Comparison of ENCODE assay signal across 31 cellular contexts in genomic region chr10:96987842-96988175, GRCh38.
DNase-seq lines count a peak whose midpoint lies in the region; ATAC-seq and TF ChIP-seq lines count a peak whose summit lies in the region.
"Had no signal": no experiment of that assay in that cellular context is flagged by ENCODE, and none has a peak within 500 bp of the region (broad histone marks: within the 10 kb centered on the region; RNA-seq: fewer than 3 reads in every experiment).

No MANE protein-coding gene starts in this region.

- H3K9ac ChIP-seq in mesenchymal stem cell (ENCODE audit: low read length), result no peak overlapping the region

- H3K79me1 ChIP-seq in mesenchymal stem cell (replicated peaks; ENCODE audit: low read length, poor library complexity, severe bottlenecking), result peaks cover 8% of the 10 kb centered on the region

- peaks cover 67% of the 10 kb centered on the region for H3K4me1 Mint-ChIP-seq in HFFc6 (ENCODE audit: low read depth)

- H3K36me3 ChIP-seq in mesenchymal stem cell (ENCODE audit: control insufficient read depth in 1 of 2, insufficient read depth in 2 of 2, low read depth in 1 of 2, low read length in 2 of 2), result peaks cover 2 to 5% of the 10 kb centered on the region in 2 experiments
- H3K36me3 ChIP-seq: adrenal gland, gastrocnemius medialis, left ventricle myocardium inferior, thyroid gland had no signal

- H3K18ac ChIP-seq in mesenchymal stem cell (ENCODE audit: low read depth in 1 of 2, low read length in 2 of 2), result no peak overlapping the region

- no peak overlapping the region for H2BK120ac ChIP-seq in mesenchymal stem cell (ENCODE audit: low read depth, low read length)

- no peaks in the 10 kb centered on the region for H3K9me3 Mint-ChIP-seq in HFFc6
- H3K9me3 Mint-ChIP-seq: mesothelial cell of epicardium; natural killer cell; stimulated activated naive CD8-positive, alpha-beta T cell treated with anti-CD3 and anti-CD28 coated beads, Interleukin-15, amount 100 ng/mL, for 72 hours had no signal

- H3K4me2 ChIP-seq in mesenchymal stem cell (ENCODE audit: low read length, poor library complexity, severe bottlenecking), result no peak overlapping the region

- no peak overlapping the region for H3K27ac ChIP-seq in mesenchymal stem cell (ENCODE audit: low read length, poor library complexity, severe bottlenecking)
- no peak overlapping the region for H3K27ac ChIP-seq in right cardiac atrium (ENCODE audit: low read length)
- H3K27ac ChIP-seq: adrenal gland, gastrocnemius medialis, left ventricle myocardium inferior, thyroid gland had no signal

- no peak overlapping the region for H2BK5ac ChIP-seq in mesenchymal stem cell (ENCODE audit: low read depth, low read length, poor library complexity, severe bottlenecking)

- 85% methylated on average over 3 of the region's 3 CpGs for WGBS in mesenchymal stem cell
- WGBS in right cardiac atrium, result 93% methylated on average over 3 of the region's 3 CpGs

- intact Hi-C loops in right cardiac atrium (cut with DNase I), result no loop called here

- no peak overlapping the region for H2BK15ac ChIP-seq in mesenchymal stem cell (ENCODE audit: low read depth, poor library complexity, severe bottlenecking)

- H2AK5ac ChIP-seq in mesenchymal stem cell (ENCODE audit: low read length, severe bottlenecking), result peak overlapping the region; percentile 39

- no peak overlapping the region for H3K4ac ChIP-seq in mesenchymal stem cell (ENCODE audit: low read depth in 1 of 2, low read length in 2 of 2)

- H3K27me3 Mint-ChIP-seq in HFFc6 (ENCODE audit: insufficient read depth), result peaks cover 1% of the 10 kb centered on the region; the same call in 1 of the 2 replicates
- H3K27me3 Mint-ChIP-seq: stimulated activated naive CD8-positive, alpha-beta T cell treated with anti-CD3 and anti-CD28 coated beads, Interleukin-15, amount 100 ng/mL, for 72 hours had no signal

- H3K4me1 ChIP-seq in mesenchymal stem cell (ENCODE audit: control insufficient read depth, insufficient read depth, low read depth, low read length) (peaks cover 15% of the 10 kb centered on the region), right cardiac atrium (ENCODE audit: control insufficient read depth, insufficient read depth, low read length) (no peaks in the 10 kb centered on the region)
- H3K4me1 ChIP-seq: adrenal gland, left ventricle myocardium inferior, thyroid gland had no signal

- peak; percentile 84 for DNase-seq in AG20443 (ENCODE audit: low spot score)
- peak; percentile 87 for DNase-seq in HFFc6
- peak; percentile 22 for DNase-seq in epithelial cell of esophagus (ENCODE audit: low read depth)
- DNase-seq in mesenchymal stem cell, result no peak
- DNase-seq in activated CD4-positive, alpha-beta T cell treated with anti-CD3 and anti-CD28 coated beads for 1 hour, result no peak
- no peak for DNase-seq in right cardiac atrium
- no peak for DNase-seq in NCI-H2107 (lab: John Stamatoyannopoulos, UW)
- DNase-seq: activated CD4-positive, alpha-beta T cell treated with anti-CD3 and anti-CD28 coated beads, Interleukin-2, amount 50 U/mL, for 4 hours; activated CD4-positive, CD25-positive, alpha-beta regulatory T cell; activated naive CD4-positive, alpha-beta T cell treated with Interleukin-2 at 50 U/mL for 16 hours; adrenal gland; DND-41; effector CD8-positive, alpha-beta T cell; erythroblast; gastrocnemius medialis; hypothalamus; left ventricle myocardium inferior; MM.1S; natural killer cell; NCI-H1417; NCI-H2081; NCI-H82; occipital lobe; RPMI8226; stimulated activated CD8-positive, alpha-beta memory T cell treated with anti-CD3 and anti-CD28 coated beads, Interleukin-4, amount 100 ng/mL, for 48 hours; stimulated activated naive CD8-positive, alpha-beta T cell treated with anti-CD3 and anti-CD28 coated beads, Interleukin-15, amount 100 ng/mL, for 72 hours; T-helper 1 cell; thyroid gland had no signal

- H3K27ac Mint-ChIP-seq in HFFc6, result peak overlapping the region; percentile 92
- H3K27ac Mint-ChIP-seq: mesothelial cell of epicardium; natural killer cell; stimulated activated naive CD8-positive, alpha-beta T cell treated with anti-CD3 and anti-CD28 coated beads, Interleukin-15, amount 100 ng/mL, for 72 hours had no signal

- H2BK12ac ChIP-seq in mesenchymal stem cell (ENCODE audit: low read length in 2 of 2), result no peak overlapping the region

- no peak overlapping the region for H4K8ac ChIP-seq in mesenchymal stem cell (ENCODE audit: low read length)

- peak overlapping the region; percentile 68 for H3K4me3 Mint-ChIP-seq in HFFc6
- H3K4me3 Mint-ChIP-seq: mesothelial cell of epicardium; natural killer cell; stimulated activated naive CD8-positive, alpha-beta T cell treated with anti-CD3 and anti-CD28 coated beads, Interleukin-15, amount 100 ng/mL, for 72 hours had no signal

- H3K9me3 ChIP-seq in mesenchymal stem cell (ENCODE audit: control insufficient read depth, low read length) (no peaks in the 10 kb centered on the region), right cardiac atrium (ENCODE audit: control insufficient read depth, low read length) (no peaks in the 10 kb centered on the region)
- H3K9me3 ChIP-seq: adrenal gland, gastrocnemius medialis, left ventricle myocardium inferior, thyroid gland had no signal

- no peaks in the 10 kb centered on the region for H3K27me3 ChIP-seq in mesenchymal stem cell (ENCODE audit: control insufficient read depth in 1 of 2, insufficient read depth in 1 of 2, low read length in 2 of 2)
- H3K27me3 ChIP-seq in right cardiac atrium (ENCODE audit: control insufficient read depth, insufficient read depth), result no peaks in the 10 kb centered on the region
- H3K27me3 ChIP-seq: adrenal gland, gastrocnemius medialis, thyroid gland had no signal

- no peak overlapping the region for H3K14ac ChIP-seq in mesenchymal stem cell (ENCODE audit: low read length in 2 of 2)

- ATAC-seq in right cardiac atrium, result no peak
- no peak for ATAC-seq in GM19328 (IDR thresholded peaks at IDR 0.05; ENCODE audit: unreplicated experiment)
- ATAC-seq: gastrocnemius medialis; natural killer cell; stimulated activated naive CD8-positive, alpha-beta T cell treated with anti-CD3 and anti-CD28 coated beads, Interleukin-15, amount 100 ng/mL, for 72 hours had no signal

- TF ChIP-seq CTCF in HFFc6 (IDR thresholded peaks at IDR 0.05), result no peak
- TF ChIP-seq CTCF in epithelial cell of esophagus (IDR thresholded peaks at IDR 0.05; ENCODE audit: insufficient read depth, low read depth, low read length, missing control alignments), result no peak

- H2AFZ ChIP-seq in mesenchymal stem cell (ENCODE audit: low read depth, low read length), result no peak overlapping the region

- peaks cover 10% of the 10 kb centered on the region for H3K36me3 Mint-ChIP-seq in HFFc6 (ENCODE audit: low read depth)

- H3K4me3 ChIP-seq in epithelial cell of esophagus (ENCODE audit: low read length) (no peak overlapping the region), mesenchymal stem cell (ENCODE audit: insufficient read depth in 1 of 2, low read depth in 1 of 2, low read length in 2 of 2) (no peak overlapping the region), right cardiac atrium (ENCODE audit: low read length) (no peak overlapping the region)
- H3K4me3 ChIP-seq: adrenal gland, gastrocnemius medialis, left ventricle myocardium inferior, skin epidermis, thyroid gland had no signal

- no peak overlapping the region for H3K23ac ChIP-seq in mesenchymal stem cell (ENCODE audit: low read length in 2 of 2)

- no peak overlapping the region for H4K91ac ChIP-seq in mesenchymal stem cell (ENCODE audit: low read length)

Comparison
In these comparisons a context has a peak if more than half of its experiments do, and no peak if none do; other contexts are left out.
1. DNase-seq: peak in AG20443 (single experiment), HFFc6 (single experiment) and epithelial cell of esophagus (single experiment); none in mesenchymal stem cell (single experiment), activated CD4-positive, alpha-beta T cell treated with anti-CD3 and anti-CD28 coated beads for 1 hour (single experiment), right cardiac atrium (0 of 3) and NCI-H2107 (single experiment).